ENCODE assay signal across 18 cellular contexts in the genomic region with DNA sequence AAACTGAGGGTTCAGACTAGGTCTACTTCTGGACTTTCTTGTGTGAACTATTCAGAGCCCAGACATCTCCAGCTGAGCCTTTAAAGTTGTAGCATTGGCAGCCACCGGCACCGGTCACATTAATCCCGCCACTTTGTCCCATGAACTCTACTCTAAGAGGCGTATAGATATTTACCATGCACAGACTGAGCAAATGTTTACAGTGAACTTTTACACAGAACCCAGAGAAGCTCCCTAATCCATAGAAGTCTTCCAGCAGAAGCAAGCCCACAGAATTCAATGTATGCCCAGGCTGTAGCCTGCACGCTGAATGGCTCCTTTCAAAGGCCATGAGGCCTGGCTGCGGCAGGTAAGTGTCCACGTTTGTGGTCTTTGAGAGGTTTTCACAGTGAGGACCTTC.
"Had no signal": no experiment of that assay in that cellular context is flagged by ENCODE, and none has a peak within 500 bp of the region (broad histone marks: within the 10 kb centered on the region; RNA-seq: fewer than 3 reads in every experiment).

No MANE protein-coding gene starts in this region.

- H3K36me3 ChIP-seq: colonic mucosa, thoracic aorta, transverse colon had no signal

- DNase-seq: colonic mucosa; dermis blood vessel endothelial cell; erythroblast; foreskin keratinocyte; left colon; left ventricle myocardium superior; mucosa of descending colon; naive thymus-derived CD8-positive, alpha-beta T cell; psoas muscle; retina; stimulated activated CD4-positive, alpha-beta T cell treated with anti-CD3 and anti-CD28 coated beads, Interleukin-2, amount 100 ng/mL, for 24 hours; stimulated activated CD4-positive, alpha-beta T cell treated with anti-CD3 and anti-CD28 coated beads, Interleukin-4, amount 100 ng/mL, for 4 hours; stimulated activated naive B cell treated with anti-CD40 and anti-IgM and Interleukin-4, amounts not matched to agents 10 μg/mL and 1 μg/mL and 100 μg/mL, for 72 hours; stimulated activated naive CD8-positive, alpha-beta T cell treated with anti-CD3 and anti-CD28 coated beads, Interleukin-15, amount 100 ng/mL, for 72 hours; transverse colon had no signal

- H3K4me3 Mint-ChIP-seq: naive thymus-derived CD8-positive, alpha-beta T cell; stimulated activated naive B cell treated with anti-CD40 and anti-IgM and Interleukin-4, amounts not matched to agents 10 μg/mL and 1 μg/mL and 100 μg/mL, for 72 hours; stimulated activated naive CD8-positive, alpha-beta T cell treated with anti-CD3 and anti-CD28 coated beads, Interleukin-15, amount 100 ng/mL, for 72 hours had no signal

- H3K36me3 Mint-ChIP-seq: naive thymus-derived CD8-positive, alpha-beta T cell; stimulated activated naive B cell treated with anti-CD40 and anti-IgM and Interleukin-4, amounts not matched to agents 10 μg/mL and 1 μg/mL and 100 μg/mL, for 72 hours had no signal

- H3K9me3 ChIP-seq: colonic mucosa, mucosa of descending colon, psoas muscle, thoracic aorta, transverse colon had no signal

- H3K27ac Mint-ChIP-seq: naive thymus-derived CD8-positive, alpha-beta T cell; stimulated activated naive B cell treated with anti-CD40 and anti-IgM and Interleukin-4, amounts not matched to agents 10 μg/mL and 1 μg/mL and 100 μg/mL, for 72 hours; stimulated activated naive CD8-positive, alpha-beta T cell treated with anti-CD3 and anti-CD28 coated beads, Interleukin-15, amount 100 ng/mL, for 72 hours had no signal

- H3K4me1 ChIP-seq: colonic mucosa, foreskin keratinocyte, psoas muscle, transverse colon had no signal

- H3K9me3 Mint-ChIP-seq: naive thymus-derived CD8-positive, alpha-beta T cell; stimulated activated naive B cell treated with anti-CD40 and anti-IgM and Interleukin-4, amounts not matched to agents 10 μg/mL and 1 μg/mL and 100 μg/mL, for 72 hours; stimulated activated naive CD8-positive, alpha-beta T cell treated with anti-CD3 and anti-CD28 coated beads, Interleukin-15, amount 100 ng/mL, for 72 hours had no signal

- H3K27ac ChIP-seq: colonic mucosa, foreskin keratinocyte, psoas muscle, thoracic aorta, transverse colon had no signal

- H3K4me1 Mint-ChIP-seq: naive thymus-derived CD8-positive, alpha-beta T cell; stimulated activated naive B cell treated with anti-CD40 and anti-IgM and Interleukin-4, amounts not matched to agents 10 μg/mL and 1 μg/mL and 100 μg/mL, for 72 hours; stimulated activated naive CD8-positive, alpha-beta T cell treated with anti-CD3 and anti-CD28 coated beads, Interleukin-15, amount 100 ng/mL, for 72 hours had no signal

- H3K27me3 ChIP-seq: colonic mucosa, foreskin keratinocyte, transverse colon had no signal

- ATAC-seq: foreskin keratinocyte; left colon; left ventricle myocardium superior; mucosa of descending colon; naive thymus-derived CD8-positive, alpha-beta T cell; psoas muscle; sciatic nerve; stimulated activated naive B cell treated with anti-CD40 and anti-IgM and Interleukin-4, amounts not matched to agents 10 μg/mL and 1 μg/mL and 100 μg/mL, for 72 hours; stimulated activated naive CD8-positive, alpha-beta T cell treated with anti-CD3 and anti-CD28 coated beads, Interleukin-15, amount 100 ng/mL, for 72 hours had no signal

- H3K4me3 ChIP-seq: colonic mucosa, lung, mucosa of descending colon, psoas muscle, thoracic aorta, transverse colon had no signal
